In the genomic region with DNA sequence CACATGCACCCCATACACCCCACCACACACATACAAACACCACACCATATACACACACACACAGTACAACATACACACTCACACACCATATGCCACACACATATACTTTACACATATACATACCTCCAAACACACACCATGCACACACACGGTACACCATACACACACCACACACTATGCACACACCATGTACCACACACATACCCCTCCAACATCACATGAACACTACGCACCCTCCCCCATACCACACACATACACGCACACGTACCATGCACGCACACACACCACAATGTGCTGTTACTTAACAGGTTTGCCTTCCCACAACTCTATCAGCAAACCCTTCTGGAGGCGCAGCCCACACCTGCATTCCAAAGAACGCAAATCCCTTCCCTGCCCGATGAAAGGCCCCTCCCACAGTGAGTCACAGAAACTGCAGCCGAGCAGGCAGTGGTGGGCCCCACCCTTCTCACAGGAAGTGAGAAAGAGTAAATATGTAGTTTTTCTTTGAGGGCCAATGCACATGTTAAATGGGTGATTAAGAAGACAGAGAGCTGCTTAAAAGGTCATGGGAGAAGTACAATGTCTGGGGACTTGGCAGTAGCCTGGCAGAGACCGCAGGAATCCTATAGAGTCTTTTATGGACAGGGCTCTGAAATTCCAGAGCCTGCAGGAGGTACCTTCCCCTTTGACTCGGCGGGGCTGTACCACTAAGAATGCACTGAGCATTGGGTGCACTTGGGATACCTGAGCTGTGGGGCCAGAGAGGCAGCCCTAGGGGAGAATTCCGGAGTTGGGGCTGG, we compare ENCODE assay signal across 8 cellular contexts. TPM values are rescaled to one million over a fixed set of nuclear protein-coding genes. Genes with fewer than 3 reads are reported as not detected.
DNase-seq lines count a peak whose midpoint lies in the region; ATAC-seq and TF ChIP-seq lines count a peak whose summit lies in the region.

No MANE protein-coding gene starts in this region.

- H3K4me3 ChIP-seq in NB4 (ENCODE audit: low read depth, low read length): no peak overlapping the region

- TF ChIP-seq CTCF in NB4 (IDR thresholded peaks at IDR 0.05; ENCODE audit: low read depth, low read length): no peak

- TF ChIP-seq POLR2A in NB4 (IDR thresholded peaks at IDR 0.05; ENCODE audit: extremely low read depth, insufficient read length): no peak

- H3K4me3 Mint-ChIP-seq in effector memory CD8-positive, alpha-beta T cell: no peak overlapping the region

- no peak overlapping the region for H3K27ac Mint-ChIP-seq in effector memory CD8-positive, alpha-beta T cell

- peak; percentile 77 for ATAC-seq in GM18499 (IDR thresholded peaks at IDR 0.05; ENCODE audit: insufficient read depth, unreplicated experiment)
- ATAC-seq in HG02610 (IDR thresholded peaks at IDR 0.05; ENCODE audit: unreplicated experiment): peak; percentile 95
- ATAC-seq in effector memory CD8-positive, alpha-beta T cell (replicated peaks): peak; percentile 66

- no peaks in the 10 kb centered on the region for H3K9me3 Mint-ChIP-seq in effector memory CD8-positive, alpha-beta T cell

- H3K27me3 Mint-ChIP-seq in effector memory CD8-positive, alpha-beta T cell: no peaks in the 10 kb centered on the region

- peaks cover 26 to 27% of the 10 kb centered on the region in 2 donors for H3K4me1 Mint-ChIP-seq in effector memory CD8-positive, alpha-beta T cell (ENCODE audit: low read depth in 2 of 2)

- DNase-seq in NB4 (ENCODE audit: low read depth): peak; percentile 90
- peak; percentile 86 for DNase-seq in activated CD4-positive, alpha-beta T cell treated with anti-CD3 and anti-CD28 coated beads, Interleukin-2, amount 50 U/mL, for 1 hour
- peak; percentile 82 to 84 (median 83) for DNase-seq in effector memory CD8-positive, alpha-beta T cell
- DNase-seq in mucosa of gallbladder (ENCODE audit: low spot score): peak; percentile 89
- peak; percentile 87 for DNase-seq in stimulated activated naive CD4-positive, alpha-beta T cell treated with Interleukin-2 at 50 U/mL for 16 hours (lab: John Stamatoyannopoulos, UW)
- DNase-seq in medulla oblongata (ENCODE audit: extremely low spot score): no peak

- H3K36me3 Mint-ChIP-seq in effector memory CD8-positive, alpha-beta T cell (ENCODE audit: insufficient read depth): peaks cover 11% of the 10 kb centered on the region

RNA-seq across cellular contexts. Expression of gene EZR, which starts 34.1 kb away (rescaled TPM):
- total RNA-seq in mucosa of gallbladder: 297 TPM
